Comparison of ENCODE assay signal across 9 cellular contexts in the genomic region with DNA sequence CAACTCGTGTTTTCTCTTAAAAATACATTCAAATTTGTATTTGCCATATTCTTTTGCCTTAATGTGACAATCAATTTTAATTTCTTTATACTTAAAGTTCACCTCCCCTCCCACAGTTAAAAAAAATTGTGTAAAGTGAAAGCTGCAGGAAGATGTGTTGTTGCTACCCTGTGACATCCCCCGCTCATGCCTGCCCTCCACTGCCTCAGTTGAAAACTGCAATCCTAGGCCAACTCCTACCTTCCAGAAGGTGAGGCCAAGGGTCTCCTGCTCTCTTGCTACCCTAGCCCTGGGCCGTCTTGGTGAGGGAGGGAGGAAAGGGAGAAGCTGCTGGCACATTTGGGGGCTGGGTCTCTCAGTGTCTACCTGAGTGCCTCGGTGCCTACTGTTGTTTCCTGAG. TPM values are rescaled to one million over a fixed set of nuclear protein-coding genes. Genes with fewer than 3 reads are reported as not detected.
DNase-seq lines count a peak whose midpoint lies in the region; ATAC-seq and TF ChIP-seq lines count a peak whose summit lies in the region.
"Had no signal": no experiment of that assay in that cellular context is flagged by ENCODE, and none has a peak within 500 bp of the region (broad histone marks: within the 10 kb centered on the region; RNA-seq: fewer than 3 reads in every experiment).

No MANE protein-coding gene starts in this region.

- H2AFZ ChIP-seq in smooth muscle cell (ENCODE audit: low read depth), result no peak overlapping the region

- H3K27ac Mint-ChIP-seq in T-cell, result peak overlapping the region; percentile 84 to 92

- peaks cover 59 to 63% (median 63%) of the 10 kb centered on the region in 3 donors for H3K4me1 Mint-ChIP-seq in T-cell

- H3F3A ChIP-seq in smooth muscle cell (ENCODE audit: low read depth), result no peaks in the 10 kb centered on the region

- peak; percentile 53 for DNase-seq in GM13976 (ENCODE audit: low spot score)
- peak; percentile 19 to 72 (median 50) for DNase-seq in T-cell
- peak; percentile 9 for DNase-seq in amniotic epithelial cell (ENCODE audit: low read depth)
- no peak for DNase-seq in smooth muscle cell (lab: John Stamatoyannopoulos, UW; ENCODE audit: unreplicated experiment)
- DNase-seq in NCI-H187 treated with DMSO at 0.1 percent for 48 hours (lab: John Stamatoyannopoulos, UW), result no peak
- no peak for DNase-seq in ascending aorta (ENCODE audit: low spot score in 2 of 2)
- no peak for DNase-seq in islet precursor cell
- no peak for DNase-seq in NCI-H2227 treated with DMSO at 0.1 percent for 48 hours (lab: John Stamatoyannopoulos, UW)
- DNase-seq: gastrocnemius medialis had no signal

- peak; percentile 75 to 88 (median 78) for ATAC-seq in T-cell (replicated peaks in 1 of 4)
- ATAC-seq: gastrocnemius medialis had no signal

- no peaks in the 10 kb centered on the region for H3K9me3 Mint-ChIP-seq in T-cell

- H3K9ac ChIP-seq in smooth muscle cell (ENCODE audit: low read depth), result no peak overlapping the region

- WGBS in smooth muscle cell (ENCODE audit: low lambda C conversion rate), result 62% methylated on average over 4 of the region's 4 CpGs

- H3K36me3 Mint-ChIP-seq in T-cell, result no peaks in the 10 kb centered on the region

- no peaks in the 10 kb centered on the region for H3K9me3 ChIP-seq in smooth muscle cell (replicated peaks; ENCODE audit: low read depth)
- H3K9me3 ChIP-seq in ascending aorta, result no peaks in the 10 kb centered on the region
- H3K9me3 ChIP-seq: gastrocnemius medialis had no signal

- no peaks in the 10 kb centered on the region for H3K27me3 Mint-ChIP-seq in T-cell

- H3K27ac ChIP-seq in smooth muscle cell (ENCODE audit: low read depth), result no peak overlapping the region
- H3K27ac ChIP-seq in ascending aorta, result no peak overlapping the region
- H3K27ac ChIP-seq: gastrocnemius medialis had no signal

- TF ChIP-seq CTCF in GM13976 (IDR thresholded peaks at IDR 0.05; ENCODE audit: borderline replicate concordance, control extremely low read depth, extremely low read depth, insufficient read depth, missing control alignments) (peak; percentile 59), smooth muscle cell (IDR thresholded peaks at IDR 0.05; ENCODE audit: borderline replicate concordance, insufficient read depth, poor library complexity, severe bottlenecking) (peak; percentile 18), ascending aorta (IDR thresholded peaks at IDR 0.05) (no peak)

- H3K4me3 ChIP-seq in smooth muscle cell, result no peak overlapping the region
- H3K4me3 ChIP-seq in ascending aorta, result no peak overlapping the region
- H3K4me3 ChIP-seq: gastrocnemius medialis had no signal

- in situ Hi-C loops in GM13976 (cut with MboI; ENCODE audit: low sequenced_read_pairs, unreplicated experiment), result no loop called here

- no peaks in the 10 kb centered on the region for H3K36me3 ChIP-seq in smooth muscle cell (ENCODE audit: low read depth)
- H3K36me3 ChIP-seq in ascending aorta, result no peaks in the 10 kb centered on the region
- H3K36me3 ChIP-seq: gastrocnemius medialis had no signal

- CTCF ChIA-PET in T-cell (lab: Charles Lee), result interaction anchor here (0.5 to 3.2 kb wide), 12 partner anchors 30 to 1285 kb away, joined by 3 to 25 read pairs (median 3); no protein-coding TSS in a partner anchor

- H3K27me3 ChIP-seq in smooth muscle cell (ENCODE audit: low read depth), result no peaks in the 10 kb centered on the region
- H3K27me3 ChIP-seq in ascending aorta, result no peaks in the 10 kb centered on the region
- H3K27me3 ChIP-seq: gastrocnemius medialis had no signal

- H4K20me1 ChIP-seq in smooth muscle cell (ENCODE audit: low read depth), result no peaks in the 10 kb centered on the region

- peaks cover 8% of the 10 kb centered on the region for H3K4me1 ChIP-seq in smooth muscle cell (ENCODE audit: low read depth)
- H3K4me1 ChIP-seq in ascending aorta, result no peaks in the 10 kb centered on the region
- H3K4me1 ChIP-seq: gastrocnemius medialis had no signal

- H3K4me3 Mint-ChIP-seq in T-cell, result peak overlapping the region in 1 of 3 donors; percentile 64

- H3K79me2 ChIP-seq in smooth muscle cell (ENCODE audit: low read depth), result no peaks in the 10 kb centered on the region

- POLR2A ChIA-PET in T-cell (lab: Charles Lee), result interaction anchor here in 1 of 2 donors (0.7 to 1.2 kb wide), 2 partner anchors 37 to 155 kb away, joined by 3 to 4 read pairs; no protein-coding TSS in a partner anchor

- no peak overlapping the region for H3K4me2 ChIP-seq in smooth muscle cell

- intact Hi-C loops in ascending aorta (cut with DNase I), result no loop called here

RNA-seq across cellular contexts. Expression of gene CMTM7, which starts 57.0 kb away (rescaled TPM):
- total RNA-seq in T-cell, result 10 to 100 TPM; 40.7 to 56.7 (median 47.8) TPM
- 7.2 and 23.4 TPM in 2 replicates for total RNA-seq in smooth muscle cell
- 43.1 and 70.6 TPM in 2 replicates for polyA plus RNA-seq in smooth muscle cell
- 21.9 TPM for total RNA-seq in ascending aorta

Comparison
In these comparisons a context has a peak if more than half of its experiments do, and no peak if none do; other contexts are left out.
1. DNase-seq: peak in GM13976 (single experiment), T-cell (34 of 34) and amniotic epithelial cell (single experiment); none in smooth muscle cell (single experiment), NCI-H187 treated with DMSO at 0.1 percent for 48 hours (single experiment), ascending aorta (0 of 2), islet precursor cell (single experiment) and NCI-H2227 treated with DMSO at 0.1 percent for 48 hours (single experiment).
2. CTCF ChIP-seq: peak in GM13976 (single experiment) and smooth muscle cell (single experiment); none in ascending aorta (0 of 3).